In genomic region chr11:65947133-65947532, GRCh38 we compare ENCODE assay signal across 20 cellular contexts. TPM values are rescaled to one million over a fixed set of nuclear protein-coding genes. Genes with fewer than 3 reads are reported as not detected.
DNase-seq lines count a peak whose midpoint lies in the region; ATAC-seq, FAIRE-seq and TF ChIP-seq lines count a peak whose summit lies in the region.
"Had no signal": no experiment of that assay in that cellular context is flagged by ENCODE, and none has a peak within 500 bp of the region (broad histone marks: within the 10 kb centered on the region; RNA-seq: fewer than 3 reads in every experiment).

No MANE protein-coding gene starts in this region.

- H4K8ac ChIP-seq in IMR-90 (ENCODE audit: low read depth in 2 of 2, low read length in 2 of 2): no peak overlapping the region
- H4K8ac ChIP-seq in H1 (ENCODE audit: extremely low read depth, insufficient read depth, low read length): 0 out of 2 replicates have a peak overlapping the region, but pooled peaks have one; percentile 9

- peaks cover 39% of the 10 kb centered on the region for H3K4me1 Mint-ChIP-seq in neural progenitor cell
- no peaks in the 10 kb centered on the region for H3K4me1 Mint-ChIP-seq in activated CD8-positive, alpha-beta T cell treated with anti-CD3 and anti-CD28 coated beads, Interleukin-2, amount 10 ng/mL, durations not matched to agents 7 days and 5 days (ENCODE audit: low read depth)

- H3K4me2 ChIP-seq in IMR-90 (ENCODE audit: low read depth, low read length): no peak overlapping the region
- H3K4me2 ChIP-seq in H1 (ENCODE audit: insufficient read depth in 1 of 2, low read depth in 2 of 2, low read length in 2 of 2): peak overlapping the region; percentile 56 to 77; a peak in 2 of 4 replicates
- no peak overlapping the region for H3K4me2 ChIP-seq in neural progenitor cell
- H3K4me2 ChIP-seq: KMS-11, SK-N-SH had no signal

- no peak overlapping the region for H3K18ac ChIP-seq in IMR-90 (ENCODE audit: low read depth, low read length)
- H3K18ac ChIP-seq in H1 (ENCODE audit: extremely low read depth, low read length): peak overlapping the region; percentile 36

- TF ChIP-seq CTCF in IMR-90 (conservative IDR thresholded peaks at IDR 0.05; ENCODE audit: low read depth, low read length) (no peak), H1 (IDR thresholded peaks at IDR 0.05; ENCODE audit: control extremely low read depth in 1 of 3, insufficient read depth in 1 of 3, low read depth in 1 of 3, low read length in 3 of 3) (peak in 1 of 3 experiments; percentile 16; a peak in 1 of 4 replicates), neural progenitor cell (IDR thresholded peaks at IDR 0.05) (no peak)

- no peak for ATAC-seq in IMR-90 (ENCODE audit: low read depth)
- no peak for ATAC-seq in activated CD8-positive, alpha-beta T cell treated with anti-CD3 and anti-CD28 coated beads, Interleukin-2, amount 10 ng/mL, durations not matched to agents 7 days and 5 days
- ATAC-seq: GM12878 had no signal

- no peak overlapping the region for H2AK9ac ChIP-seq in IMR-90 (replicated peaks; ENCODE audit: low read depth, low read length, poor library complexity)

- H3K79me1 ChIP-seq in IMR-90 (ENCODE audit: low read depth in 1 of 2, low read length in 2 of 2) (peaks cover 0 to 5% of the 10 kb centered on the region in 2 experiments; a peak in 1 of 4 replicates), H1 (ENCODE audit: low read depth, low read length) (no peaks in the 10 kb centered on the region)

- H3K14ac ChIP-seq in IMR-90 (replicated peaks; ENCODE audit: low read depth, low read length): no peak overlapping the region
- H3K14ac ChIP-seq in H1 (ENCODE audit: insufficient read length): no peak overlapping the region

- POLR2A ChIA-PET in IMR-90 (lab: Charles Lee; ENCODE audit: unreplicated experiment): no interaction called here
- POLR2A ChIA-PET in H1 (lab: Charles Lee; ENCODE audit: partially characterized antibody): interaction anchor here (0.9 to 2.8 kb wide), 11 partner anchors 11 to 57 kb away, joined by 3 to 13 read pairs (median 5); partner anchors contain the start of genes CCDC85B, FOSL1 and SART1
- POLR2A ChIA-PET in activated CD8-positive, alpha-beta T cell treated with anti-CD3 and anti-CD28 coated beads, Interleukin-2, amount 10 ng/mL, durations not matched to agents 7 days and 5 days (lab: Charles Lee): no interaction called here

- BruUV-seq in IMR-90 (replicated peaks; lab: Mats Ljungman, UMichigan): no TSS peak

- no peak overlapping the region for H2BK5ac ChIP-seq in IMR-90 (ENCODE audit: low read depth, low read length, poor library complexity, severe bottlenecking)
- peak overlapping the region; percentile 81; the same call in 1 of the 2 replicates for H2BK5ac ChIP-seq in H1 (ENCODE audit: low read depth, low read length)

- H3K36me3 ChIP-seq in IMR-90 (ENCODE audit: control insufficient read depth, insufficient read depth, low read length) (no peaks in the 10 kb centered on the region), H1 (ENCODE audit: control insufficient read depth in 2 of 4, insufficient read depth in 4 of 4, low read length in 3 of 4) (no peaks in the 10 kb centered on the region), neural progenitor cell (no peaks in the 10 kb centered on the region)

- H4K5ac ChIP-seq in IMR-90 (ENCODE audit: low read depth, low read length): no peak overlapping the region
- H4K5ac ChIP-seq in H1 (ENCODE audit: insufficient read length, low read depth, low read length): no peak overlapping the region

- H3K4me1 ChIP-seq in IMR-90 (ENCODE audit: control insufficient read depth, insufficient read depth, low read length) (no peaks in the 10 kb centered on the region), H1 (replicated peaks in 1 of 4; ENCODE audit: control insufficient read depth in 3 of 4, insufficient read depth in 4 of 4, low read length in 3 of 4) (peaks cover 3 to 25% (median 15%) of the 10 kb centered on the region in 4 experiments), neural progenitor cell (peaks cover 15% of the 10 kb centered on the region)

- peak overlapping the region; percentile 58 for H3K27ac Mint-ChIP-seq in neural progenitor cell
- H3K27ac Mint-ChIP-seq in activated CD8-positive, alpha-beta T cell treated with anti-CD3 and anti-CD28 coated beads, Interleukin-2, amount 10 ng/mL, durations not matched to agents 7 days and 5 days: no peak overlapping the region

- H2AFZ ChIP-seq in IMR-90 (replicated peaks; ENCODE audit: low read length, poor library complexity) (peak overlapping the region; percentile 14), H1 (ENCODE audit: low read length) (no peak overlapping the region), neural progenitor cell (replicated peaks) (no peak overlapping the region)

- no peak for TF ChIP-seq EP300 in H1 (IDR thresholded peaks at IDR 0.05; ENCODE audit: borderline replicate concordance in 1 of 2, low read depth in 2 of 2, low read length in 2 of 2)

- H3K9ac ChIP-seq in IMR-90 (ENCODE audit: low read depth, low read length) (no peak overlapping the region), H1 (replicated peaks in 1 of 4; ENCODE audit: extremely low read depth in 1 of 4, low read depth in 3 of 4, low read length in 3 of 4) (no peak overlapping the region; a peak in 1 of 7 replicates), neural progenitor cell (no peak overlapping the region)
- H3K9ac ChIP-seq: KMS-11, SK-N-SH had no signal

- H3K9me3 ChIP-seq in IMR-90 (ENCODE audit: control insufficient read depth, insufficient read depth, low read length) (no peaks in the 10 kb centered on the region), H1 (ENCODE audit: insufficient read depth in 2 of 2, low read depth in 1 of 2, low read length in 1 of 2) (no peaks in the 10 kb centered on the region), neural progenitor cell (ENCODE audit: low read depth) (no peaks in the 10 kb centered on the region)
- H3K9me3 ChIP-seq: SK-N-SH had no signal

- H3K27me3 ChIP-seq in IMR-90 (ENCODE audit: control insufficient read depth, insufficient read depth, low read length) (peaks cover 3% of the 10 kb centered on the region; the same call in 1 of the 2 replicates), H1 (replicated peaks in 1 of 4; ENCODE audit: control insufficient read depth in 3 of 4, extremely low read depth in 1 of 4, insufficient read depth in 3 of 4, low read length in 3 of 4) (no peaks in the 10 kb centered on the region), neural progenitor cell (no peaks in the 10 kb centered on the region)

- TF ChIP-seq POLR2A in IMR-90 (IDR thresholded peaks at IDR 0.05; ENCODE audit: low read depth, low read length) (no peak), H1 (IDR thresholded peaks at IDR 0.05; ENCODE audit: control extremely low read depth in 1 of 2, low read depth in 2 of 2, low read length in 2 of 2) (no peak)

- peaks cover 4% of the 10 kb centered on the region for H3K9me1 ChIP-seq in IMR-90 (ENCODE audit: insufficient read depth, low read length)

- H2BK120ac ChIP-seq in IMR-90 (ENCODE audit: low read depth, low read length) (no peak overlapping the region), H1 (replicated peaks; ENCODE audit: low read depth, low read length) (no peak overlapping the region)

- H3K79me2 ChIP-seq in H1 (ENCODE audit: control insufficient read depth in 1 of 2, insufficient read depth in 2 of 2, low read length in 2 of 2): no peaks in the 10 kb centered on the region
- no peaks in the 10 kb centered on the region for H3K79me2 ChIP-seq in neural progenitor cell (ENCODE audit: low read depth)

- no peaks in the 10 kb centered on the region for H4K20me1 ChIP-seq in IMR-90 (ENCODE audit: insufficient read depth, low read length)
- no peaks in the 10 kb centered on the region for H4K20me1 ChIP-seq in H1 (replicated peaks in 1 of 2; ENCODE audit: control insufficient read depth in 1 of 2, insufficient read depth in 2 of 2, low read length in 2 of 2)
- H4K20me1 ChIP-seq in neural progenitor cell (ENCODE audit: low read depth): no peaks in the 10 kb centered on the region

- H3K4me3 Mint-ChIP-seq in neural progenitor cell: no peak overlapping the region
- no peak overlapping the region for H3K4me3 Mint-ChIP-seq in activated CD8-positive, alpha-beta T cell treated with anti-CD3 and anti-CD28 coated beads, Interleukin-2, amount 10 ng/mL, durations not matched to agents 7 days and 5 days
- H3K4me3 Mint-ChIP-seq: CD14-positive monocyte had no signal

- intact Hi-C loops in IMR-90 (cut with micrococcal nuclease): no loop called here

- no peak overlapping the region for H3K56ac ChIP-seq in IMR-90 (ENCODE audit: extremely low read depth, insufficient read depth, low read length)
- no peak overlapping the region for H3K56ac ChIP-seq in H1 (replicated peaks; ENCODE audit: insufficient read length, low read depth, low read length)

- H3K4ac ChIP-seq in IMR-90 (ENCODE audit: low read depth, low read length) (no peak overlapping the region), H1 (replicated peaks; ENCODE audit: insufficient read length, low read depth, low read length) (no peak overlapping the region)

- H3K27me3 Mint-ChIP-seq in neural progenitor cell (ENCODE audit: insufficient read depth, low read depth): peaks cover 8% of the 10 kb centered on the region
- H3K27me3 Mint-ChIP-seq in activated CD8-positive, alpha-beta T cell treated with anti-CD3 and anti-CD28 coated beads, Interleukin-2, amount 10 ng/mL, durations not matched to agents 7 days and 5 days (ENCODE audit: low read depth): peaks cover 9% of the 10 kb centered on the region

- DNase-seq in IMR-90 (no peak), H1 (ENCODE audit: low read depth in 1 of 2, low spot score in 2 of 2) (peak in 1 of 2 experiments; percentile 54), neural progenitor cell (ENCODE audit: low spot score) (no peak), NCI-H2029 (lab: John Stamatoyannopoulos, UW) (no peak), middle frontal gyrus (ENCODE audit: extremely low spot score, low spot score) (no peak)
- no peak for DNase-seq in activated CD8-positive, alpha-beta T cell treated with anti-CD3 and anti-CD28 coated beads, Interleukin-2, amount 10 ng/mL, durations not matched to agents 7 days and 5 days
- DNase-seq: ACHN, AML-193, DMS 273 treated with DMSO at 0.1 percent for 48 hours, GDM1, NCI-H1436 treated with DMSO at 0.1 percent for 48 hours, NCI-H2081 treated with DMSO at 0.1 percent for 48 hours, NCI-H510A, NCI-H82, SK-N-SH had no signal

- H2AK5ac ChIP-seq in IMR-90 (ENCODE audit: low read depth, low read length): no peak overlapping the region
- H2AK5ac ChIP-seq in H1 (ENCODE audit: low read depth, low read length): peak overlapping the region; percentile 92; the same call in 1 of the 2 replicates

- dilution Hi-C loops in IMR-90 (cut with HindIII; ENCODE audit: low sequenced_read_pairs, unreplicated experiment): no loop called here

- H3F3A ChIP-seq in neural progenitor cell (ENCODE audit: low read depth): peaks cover 8% of the 10 kb centered on the region

- no peak overlapping the region for H4K91ac ChIP-seq in IMR-90 (ENCODE audit: insufficient read depth, low read depth, low read length)
- peak overlapping the region; percentile 77 for H4K91ac ChIP-seq in H1 (replicated peaks; ENCODE audit: insufficient read length, low read length)

- H3K4me3 ChIP-seq in IMR-90 (ENCODE audit: insufficient read depth, low read depth, low read length) (no peak overlapping the region), H1 (ENCODE audit: extremely low read depth in 1 of 4, insufficient read depth in 2 of 4, low read depth in 3 of 4, low read length in 4 of 4) (no peak overlapping the region), neural progenitor cell (no peak overlapping the region)
- H3K4me3 ChIP-seq: GM12878 had no signal

- in situ Hi-C loops in IMR-90 (cut with MboI; ENCODE audit: low sequenced_read_pairs): no loop called here

- peak overlapping the region; percentile 97 for H2BK12ac ChIP-seq in H1 (ENCODE audit: low read depth, low read length)

- H2BK20ac ChIP-seq in IMR-90 (ENCODE audit: low read depth, low read length): no peak overlapping the region
- H2BK20ac ChIP-seq in H1 (ENCODE audit: low read length): peak overlapping the region; percentile 55; the same call in 1 of the 2 replicates

- H3K9me3 Mint-ChIP-seq in neural progenitor cell: no peaks in the 10 kb centered on the region
- H3K9me3 Mint-ChIP-seq in activated CD8-positive, alpha-beta T cell treated with anti-CD3 and anti-CD28 coated beads, Interleukin-2, amount 10 ng/mL, durations not matched to agents 7 days and 5 days (ENCODE audit: insufficient read depth): no peaks in the 10 kb centered on the region

- 61% methylated on average over 5 of the region's 13 CpGs; no CpG with 5 or more reads in 1 of the 2 experiments for WGBS in IMR-90 (ENCODE audit: extremely low coverage in 2 of 2, insufficient read length in 1 of 2), 2 experiments
- 80% methylated on average over 13 of the region's 13 CpGs; no CpG with 5 or more reads in 1 of the 2 experiments for WGBS in H1 (ENCODE audit: extremely low coverage in 1 of 2, insufficient coverage in 1 of 2, insufficient read length in 1 of 2, insufficient replicate concordance in 2 of 2, low coverage in 1 of 2, low lambda C conversion rate in 2 of 2, missing lambda C conversion rate in 1 of 2), 2 experiments

- no peak for FAIRE-seq in H1 (lab: Jason Lieb, UNC)
- FAIRE-seq: GM12878, GM18507 had no signal

- TF ChIP-seq RAD21 in IMR-90 (IDR thresholded peaks at IDR 0.05; ENCODE audit: low read length) (no peak), H1 (IDR thresholded peaks at IDR 0.05 in 1 of 2, conservative IDR thresholded peaks at IDR 0.05 in 1 of 2; ENCODE audit: low read depth in 2 of 2, low read length in 2 of 2) (no peak)

- H3K36me3 Mint-ChIP-seq in neural progenitor cell: no peaks in the 10 kb centered on the region
- no peaks in the 10 kb centered on the region for H3K36me3 Mint-ChIP-seq in activated CD8-positive, alpha-beta T cell treated with anti-CD3 and anti-CD28 coated beads, Interleukin-2, amount 10 ng/mL, durations not matched to agents 7 days and 5 days (ENCODE audit: low read depth)
- H3K36me3 Mint-ChIP-seq: CD14-positive monocyte had no signal

- no peak overlapping the region for H2BK15ac ChIP-seq in IMR-90 (ENCODE audit: low read depth, low read length)
- H2BK15ac ChIP-seq in H1 (ENCODE audit: low read length): 0 out of 2 replicates have a peak overlapping the region, but pooled peaks have one; percentile 61

- CTCF ChIA-PET in IMR-90 (lab: Yijun Ruan, JAX) (interaction anchor here (1.1 kb wide), 1 partner anchor 59 kb away, joined by 3 read pairs; the partner anchor contains the start of gene FIBP), H1 (lab: Charles Lee; ENCODE audit: partially characterized antibody) (interaction anchor here (0.5 to 3.9 kb wide), 13 partner anchors 8 to 322 kb away, joined by 3 to 16 read pairs (median 3); partner anchors contain the start of genes CCDC85B, FIBP and SART1)
- CTCF ChIA-PET in activated CD8-positive, alpha-beta T cell treated with anti-CD3 and anti-CD28 coated beads, Interleukin-2, amount 10 ng/mL, durations not matched to agents 7 days and 5 days (lab: Charles Lee): no interaction called here

- no peak overlapping the region for H3K27ac ChIP-seq in IMR-90 (ENCODE audit: insufficient read depth, low read length)
- 0 out of 2 replicates have a peak overlapping the region, but pooled peaks have one; percentile 2 for H3K27ac ChIP-seq in H1 (ENCODE audit: low read depth, low read length)
- H3K27ac ChIP-seq in neural progenitor cell: no peak overlapping the region
- H3K27ac ChIP-seq: KMS-11 had no signal

- H3K23ac ChIP-seq in IMR-90 (ENCODE audit: low read depth, low read length) (no peak overlapping the region), H1 (ENCODE audit: insufficient read length) (no peak overlapping the region)

- H3K23me2 ChIP-seq in H1 (ENCODE audit: low read depth, low read length): peaks cover 3% of the 10 kb centered on the region; the same call in 1 of the 2 replicates

RNA-seq across cellular contexts. Expression of gene TSGA10IP, which starts 1.9 kb away (rescaled TPM):
- under 0.01 TPM in 1 of 2 replicates, not detected in the other for total RNA-seq in IMR-90 (2012; rRNA removed)
- 0.19 and 0.21 TPM in 2 replicates for polyA plus RNA-seq in IMR-90 (2012; rRNA removed)
- 0.13 and 0.22 TPM in 2 replicates for polyA plus RNA-seq in IMR-90 (2012; cell fraction: cytosol; rRNA removed)
- polyA plus RNA-seq in IMR-90 (2012; cell fraction: nucleus; rRNA removed; ENCODE audit: low replicate concordance): 0.12 and 0.28 TPM in 2 replicates
- 1.3 and 1.9 TPM in 2 replicates for total RNA-seq in H1 (2021; fragmentation: NEBNext Ultra II Directional; extraction: Animal tissue kit (Norgen Biotek cat#: 25700))
- polyA plus RNA-seq in H1 (2011; rRNA removed): 6.0 and 8.2 TPM in 2 replicates
- 13.0 TPM for polyA plus RNA-seq in H1 (2011; cell fraction: cytosol; rRNA removed)
- polyA plus RNA-seq in H1 (2011; cell fraction: nucleus; rRNA removed): 19.6 TPM
- 3.0 to 7.3 TPM (median 5.3 TPM) in 4 replicates for polyA plus RNA-seq in H1 (2012, experiment 1 of 2)
- 1.6 TPM for polyA plus RNA-seq in H1 (2012, experiment 2 of 2)
- 0.93 TPM for polyA plus RNA-seq in H1 (2013, experiment 1 of 2)
- 0.61 TPM for polyA plus RNA-seq in H1 (2013, experiment 2 of 2)
- polyA minus RNA-seq in H1 (2011; rRNA and poly(A)+ RNA removed): 3.3 and 4.6 TPM in 2 replicates
- polyA minus RNA-seq in H1 (2011; cell fraction: cytosol; rRNA and poly(A)+ RNA removed): 4.3 TPM
- 6.5 TPM for polyA minus RNA-seq in H1 (2011; cell fraction: nucleus; rRNA and poly(A)+ RNA removed)
- total RNA-seq in neural progenitor cell (ENCODE audit: low replicate concordance): 3.0 and 7.3 TPM in 2 replicates
- not detected for total RNA-seq in activated CD8-positive, alpha-beta T cell treated with anti-CD3 and anti-CD28 coated beads, Interleukin-2, amount 10 ng/mL, durations not matched to agents 7 days and 5 days
- total RNA-seq: GM12878, M059J had no signal
- polyA plus RNA-seq: GM12878, SK-N-SH had no signal

RNA-seq across cellular contexts. Expression of gene SART1, which starts 14.4 kb away (rescaled TPM):
- total RNA-seq in IMR-90 (2012; rRNA removed) (25.5 and 32.5 TPM in 2 replicates), neural progenitor cell (ENCODE audit: low replicate concordance) (8.6 and 39.5 TPM in 2 replicates)
- polyA plus RNA-seq in IMR-90 (2012; rRNA removed) (42.2 and 43.5 TPM in 2 replicates), H1 (2011; rRNA removed) (9.7 and 22.4 TPM in 2 replicates)
- polyA plus RNA-seq in IMR-90 (2012; cell fraction: cytosol; rRNA removed): 24.2 and 30.0 TPM in 2 replicates
- 59.8 and 62.4 TPM in 2 replicates for polyA plus RNA-seq in IMR-90 (2012; cell fraction: nucleus; rRNA removed; ENCODE audit: low replicate concordance)
- 46.1 and 48.5 TPM in 2 replicates for total RNA-seq in H1 (2021; fragmentation: NEBNext Ultra II Directional; extraction: Animal tissue kit (Norgen Biotek cat#: 25700))
- polyA plus RNA-seq in H1 (2011; cell fraction: cytosol; rRNA removed): 19.6 TPM
- polyA plus RNA-seq in H1 (2011; cell fraction: nucleus; rRNA removed): 45.1 TPM
- polyA plus RNA-seq in H1 (2012, experiment 1 of 2): 56.4 to 71.5 TPM (median 64.2 TPM) in 4 replicates
- 25.3 TPM for polyA plus RNA-seq in H1 (2012, experiment 2 of 2)
- 38.5 TPM for polyA plus RNA-seq in H1 (2013, experiment 1 of 2)
- polyA plus RNA-seq in H1 (2013, experiment 2 of 2): 42.5 TPM
- polyA minus RNA-seq in H1 (2011; rRNA and poly(A)+ RNA removed): 4.5 and 11.0 TPM in 2 replicates
- polyA minus RNA-seq in H1 (2011; cell fraction: cytosol; rRNA and poly(A)+ RNA removed): 14.8 TPM
- polyA minus RNA-seq in H1 (2011; cell fraction: nucleus; rRNA and poly(A)+ RNA removed): 14.4 TPM
- 10 to 100 TPM; 88.0 to 90.3 TPM for total RNA-seq in activated CD8-positive, alpha-beta T cell treated with anti-CD3 and anti-CD28 coated beads, Interleukin-2, amount 10 ng/mL, durations not matched to agents 7 days and 5 days

RNA-seq across cellular contexts. Expression of gene DRAP1, which starts 27.9 kb away (rescaled TPM):
- total RNA-seq in IMR-90 (2012; rRNA removed) (237 and 339 TPM in 2 replicates), neural progenitor cell (ENCODE audit: low replicate concordance) (51.0 and 74.8 TPM in 2 replicates)
- polyA plus RNA-seq in IMR-90 (2012; rRNA removed) (344 and 428 TPM in 2 replicates), H1 (2011; rRNA removed) (62.5 and 81.2 TPM in 2 replicates)
- 436 and 1,014 TPM in 2 replicates for polyA plus RNA-seq in IMR-90 (2012; cell fraction: cytosol; rRNA removed)
- 331 and 343 TPM in 2 replicates for polyA plus RNA-seq in IMR-90 (2012; cell fraction: nucleus; rRNA removed; ENCODE audit: low replicate concordance)
- 98.7 and 108 TPM in 2 replicates for total RNA-seq in H1 (2021; fragmentation: NEBNext Ultra II Directional; extraction: Animal tissue kit (Norgen Biotek cat#: 25700))
- polyA plus RNA-seq in H1 (2011; cell fraction: cytosol; rRNA removed): 118 TPM
- polyA plus RNA-seq in H1 (2011; cell fraction: nucleus; rRNA removed): 62.9 TPM
- 119 to 179 TPM (median 153 TPM) in 4 replicates for polyA plus RNA-seq in H1 (2012, experiment 1 of 2)
- polyA plus RNA-seq in H1 (2012, experiment 2 of 2): 115 TPM
- polyA plus RNA-seq in H1 (2013, experiment 1 of 2): 145 TPM
- polyA plus RNA-seq in H1 (2013, experiment 2 of 2): 138 TPM
- polyA minus RNA-seq in H1 (2011; rRNA and poly(A)+ RNA removed): 4.0 and 6.8 TPM in 2 replicates
- 38.0 TPM for polyA minus RNA-seq in H1 (2011; cell fraction: cytosol; rRNA and poly(A)+ RNA removed)
- 12.8 TPM for polyA minus RNA-seq in H1 (2011; cell fraction: nucleus; rRNA and poly(A)+ RNA removed)
- 100 to 1,000 TPM; 219 to 240 TPM for total RNA-seq in activated CD8-positive, alpha-beta T cell treated with anti-CD3 and anti-CD28 coated beads, Interleukin-2, amount 10 ng/mL, durations not matched to agents 7 days and 5 days

RNA-seq across cellular contexts. Expression of gene C11orf68, which starts 28.3 kb away (rescaled TPM):
- total RNA-seq in IMR-90 (2012; rRNA removed) (19.4 and 20.3 TPM in 2 replicates), neural progenitor cell (ENCODE audit: low replicate concordance) (6.9 and 22.4 TPM in 2 replicates)
- polyA plus RNA-seq in IMR-90 (2012; rRNA removed) (96.1 and 104 TPM in 2 replicates), H1 (2011; rRNA removed) (51.2 and 68.5 TPM in 2 replicates)
- polyA plus RNA-seq in IMR-90 (2012; cell fraction: cytosol; rRNA removed): 50.5 and 108 TPM in 2 replicates
- polyA plus RNA-seq in IMR-90 (2012; cell fraction: nucleus; rRNA removed; ENCODE audit: low replicate concordance): 35.8 and 75.8 TPM in 2 replicates
- total RNA-seq in H1 (2021; fragmentation: NEBNext Ultra II Directional; extraction: Animal tissue kit (Norgen Biotek cat#: 25700)): 24.0 and 24.1 TPM in 2 replicates
- polyA plus RNA-seq in H1 (2011; cell fraction: cytosol; rRNA removed): 36.5 TPM
- polyA plus RNA-seq in H1 (2011; cell fraction: nucleus; rRNA removed): 43.6 TPM
- polyA plus RNA-seq in H1 (2012, experiment 1 of 2): 16.5 to 29.7 TPM (median 28.5 TPM) in 4 replicates
- 29.4 TPM for polyA plus RNA-seq in H1 (2012, experiment 2 of 2)
- 19.3 TPM for polyA plus RNA-seq in H1 (2013, experiment 1 of 2)
- polyA plus RNA-seq in H1 (2013, experiment 2 of 2): 17.8 TPM
- polyA minus RNA-seq in H1 (2011; rRNA and poly(A)+ RNA removed): 16.8 and 23.2 TPM in 2 replicates
- 22.9 TPM for polyA minus RNA-seq in H1 (2011; cell fraction: cytosol; rRNA and poly(A)+ RNA removed)
- polyA minus RNA-seq in H1 (2011; cell fraction: nucleus; rRNA and poly(A)+ RNA removed): 24.1 TPM
- 10 to 100 TPM; 28.4 to 28.5 TPM for total RNA-seq in activated CD8-positive, alpha-beta T cell treated with anti-CD3 and anti-CD28 coated beads, Interleukin-2, amount 10 ng/mL, durations not matched to agents 7 days and 5 days

RNA-seq across cellular contexts. Expression of gene FOSL1, which starts 46.9 kb away (rescaled TPM):
- total RNA-seq in IMR-90 (2012; rRNA removed) (17.2 and 26.1 TPM in 2 replicates), neural progenitor cell (ENCODE audit: low replicate concordance) (not detected in 2 replicates)
- polyA plus RNA-seq in IMR-90 (2012; rRNA removed) (97.4 and 107 TPM in 2 replicates), H1 (2011; rRNA removed) (7.2 and 11.6 TPM in 2 replicates)
- polyA plus RNA-seq in IMR-90 (2012; cell fraction: cytosol; rRNA removed): 49.5 and 52.7 TPM in 2 replicates
- 81.8 and 101 TPM in 2 replicates for polyA plus RNA-seq in IMR-90 (2012; cell fraction: nucleus; rRNA removed; ENCODE audit: low replicate concordance)
- 6.3 and 7.5 TPM in 2 replicates for total RNA-seq in H1 (2021; fragmentation: NEBNext Ultra II Directional; extraction: Animal tissue kit (Norgen Biotek cat#: 25700))
- 2.7 TPM for polyA plus RNA-seq in H1 (2011; cell fraction: cytosol; rRNA removed)
- 5.9 TPM for polyA plus RNA-seq in H1 (2011; cell fraction: nucleus; rRNA removed)
- polyA plus RNA-seq in H1 (2012, experiment 1 of 2): 11.9 to 15.6 TPM (median 13.5 TPM) in 4 replicates
- polyA plus RNA-seq in H1 (2012, experiment 2 of 2): 15.1 TPM
- polyA plus RNA-seq in H1 (2013, experiment 1 of 2): 9.5 TPM
- polyA plus RNA-seq in H1 (2013, experiment 2 of 2): 9.6 TPM
- 2.1 and 3.9 TPM in 2 replicates for polyA minus RNA-seq in H1 (2011; rRNA and poly(A)+ RNA removed)
- polyA minus RNA-seq in H1 (2011; cell fraction: cytosol; rRNA and poly(A)+ RNA removed): 5.4 TPM
- 7.3 TPM for polyA minus RNA-seq in H1 (2011; cell fraction: nucleus; rRNA and poly(A)+ RNA removed)
- 1 to 10 TPM; 2.3 to 3.8 TPM for total RNA-seq in activated CD8-positive, alpha-beta T cell treated with anti-CD3 and anti-CD28 coated beads, Interleukin-2, amount 10 ng/mL, durations not matched to agents 7 days and 5 days

Comparison
In these comparisons a context has a peak if more than half of its experiments do, and no peak if none do; other contexts are left out.
1. H3K4me2 ChIP-seq: peak in H1 (2 of 2); none in IMR-90 (single experiment) and neural progenitor cell (single experiment).